Comparison of ENCODE assay signal across 18 cellular contexts in the genomic region with DNA sequence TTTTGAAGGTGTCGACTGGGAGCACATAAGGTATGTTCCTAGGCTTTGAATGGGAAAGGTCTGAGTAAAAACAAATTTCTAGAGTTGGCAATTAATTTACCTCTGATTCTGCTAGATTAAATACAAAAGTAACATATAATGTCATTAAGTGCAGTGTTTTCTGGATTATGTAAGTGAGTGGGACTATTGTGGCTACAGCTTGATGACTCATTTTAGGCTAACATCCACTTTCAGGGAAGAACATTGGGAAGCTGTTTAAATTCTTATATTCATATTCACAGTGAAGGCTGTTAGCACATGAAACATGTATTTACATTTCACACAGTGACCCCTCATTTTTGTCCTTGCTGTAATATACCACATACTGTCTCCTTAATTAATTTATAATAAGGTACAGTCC.
DNase-seq lines count a peak whose midpoint lies in the region; ATAC-seq and FAIRE-seq lines count a peak whose summit lies in the region.
"Had no signal": no experiment of that assay in that cellular context is flagged by ENCODE, and none has a peak within 500 bp of the region (broad histone marks: within the 10 kb centered on the region; RNA-seq: fewer than 3 reads in every experiment).

No MANE protein-coding gene starts in this region.

- H3K36me3 ChIP-seq in muscle layer of duodenum (ENCODE audit: control insufficient read depth in 1 of 2, insufficient read depth in 2 of 2, low read length in 2 of 2), result peaks cover 49 to 52% of the 10 kb centered on the region in 2 donors

- no peak for ATAC-seq in HG03571 (IDR thresholded peaks at IDR 0.05; ENCODE audit: unreplicated experiment)

- no peaks in the 10 kb centered on the region for H3K4me1 ChIP-seq in muscle layer of duodenum (ENCODE audit: control insufficient read depth in 1 of 2, insufficient read depth in 2 of 2, low read length in 2 of 2)
- H3K4me1 ChIP-seq: parathyroid adenoma had no signal

- H3K4me3 ChIP-seq in muscle layer of duodenum (ENCODE audit: low read depth in 1 of 2, low read length in 2 of 2), result no peak overlapping the region
- H3K4me3 ChIP-seq: SK-N-MC had no signal

- DNase-seq in COLO829 (ENCODE audit: low spot score), result peak; percentile 43
- peak; percentile 40 for DNase-seq in RKO (ENCODE audit: low spot score)
- no peak for DNase-seq in activated gamma-delta T cell (lab: John Stamatoyannopoulos, UW)
- DNase-seq in GM19238 (ENCODE audit: insufficient read length, low spot score), result no peak
- no peak for DNase-seq in GDM1 (lab: John Stamatoyannopoulos, UW)
- DNase-seq: amniotic stem cell; effector CD4-positive, alpha-beta T cell; GF-D8; hippocampal formation; Karpas-422; NCI-H2029; stimulated activated CD4-positive, alpha-beta T cell treated with anti-CD3 and anti-CD28 coated beads, Interleukin-1b, Interleukin-23, amount 100 ng/mL, for 48 hours had no signal

- peak; percentile 15 for FAIRE-seq in endometrium (lab: Jason Lieb, UNC)

- H3K9me3 ChIP-seq in muscle layer of duodenum (ENCODE audit: control insufficient read depth in 1 of 2, low read length in 2 of 2), result no peaks in the 10 kb centered on the region

- H3K27me3 ChIP-seq in muscle layer of duodenum (ENCODE audit: low read depth, low read length), result no peaks in the 10 kb centered on the region

- H3K27ac ChIP-seq in muscle layer of duodenum (ENCODE audit: low read length), result peak overlapping the region; percentile 16
- H3K27ac ChIP-seq: C4-2B, parathyroid adenoma, SK-N-MC had no signal

Comparison
In these comparisons a context has a peak if more than half of its experiments do, and no peak if none do; other contexts are left out.
1. DNase-seq: peak in COLO829 (single experiment) and RKO (single experiment); none in activated gamma-delta T cell (single experiment), GM19238 (single experiment) and GDM1 (single experiment).